8 cellular contexts compared by ENCODE assay signal in genomic region chr5:115262405-115263247, GRCh38. TPM values are rescaled to one million over a fixed set of nuclear protein-coding genes. Genes with fewer than 3 reads are reported as not detected.
A peak's percentile ranks its signal among the peaks of the same experiment; 100 is the strongest.
DNase-seq lines count a peak whose midpoint lies in the region; FAIRE-seq and TF ChIP-seq lines count a peak whose summit lies in the region.

Gene PGGT1B, minus strand, starts transcription at chr5:115262877. Its CDS starts 26 bp downstream, at chr5:115262851.

- H3K27ac ChIP-seq in neuronal stem cell (replicated peaks; ENCODE audit: low read length), result peak within 1 kb of the TSS; percentile 83

- no peak within 1 kb of the TSS for H2BK120ac ChIP-seq in neuronal stem cell (ENCODE audit: low read depth, low read length)

- 0 out of 2 replicates have a peak, but pooled peaks cover 5% of the 10 kb centered on the region for H3K4me1 ChIP-seq in ES-I3 (ENCODE audit: insufficient read depth, low read length)
- peaks cover 0 to 6% of the 10 kb centered on the region in 2 donors for H3K4me1 ChIP-seq in neuronal stem cell (ENCODE audit: control insufficient read depth in 2 of 2, insufficient read depth in 1 of 2, low read depth in 1 of 2, low read length in 2 of 2)

- peak within 1 kb of the TSS; percentile 89 for H3K9ac ChIP-seq in ES-I3 (ENCODE audit: low read depth, low read length)
- H3K9ac ChIP-seq in neuronal stem cell (ENCODE audit: low read depth, low read length, poor library complexity), result peak within 1 kb of the TSS; percentile 75

- H3K36me3 ChIP-seq in ES-I3 (ENCODE audit: insufficient read depth, low read length) (no peaks in the 10 kb centered on the region), neuronal stem cell (replicated peaks in 1 of 2; ENCODE audit: control insufficient read depth in 2 of 2, insufficient read depth in 2 of 2, low read length in 2 of 2) (peaks cover 4 to 13% of the 10 kb centered on the region in 2 donors)

- H3K18ac ChIP-seq in neuronal stem cell (ENCODE audit: low read length), result peak within 1 kb of the TSS; percentile 93

- FAIRE-seq in frontal cortex (lab: Jason Lieb, UNC), result no peak

- no CpG with 5 or more reads among the region's 53 CpGs for WGBS in neuronal stem cell (ENCODE audit: extremely low coverage in 2 of 2, insufficient read length in 2 of 2, insufficient replicate concordance in 1 of 2), 2 donors

- H3K4me3 ChIP-seq in neuronal stem cell (ENCODE audit: low read length in 2 of 2), result peak within 1 kb of the TSS; percentile 90 to 93

- no peak within 1 kb of the TSS for H2BK12ac ChIP-seq in neuronal stem cell (ENCODE audit: low read length)

- H3K9me3 ChIP-seq in ES-I3 (ENCODE audit: control insufficient read depth, insufficient read depth, low read length) (no peaks in the 10 kb centered on the region), neuronal stem cell (replicated peaks in 1 of 2; ENCODE audit: control insufficient read depth in 2 of 2, insufficient read depth in 1 of 2, low read depth in 1 of 2, low read length in 2 of 2) (no peaks in the 10 kb centered on the region)

- H4K8ac ChIP-seq in neuronal stem cell (ENCODE audit: low read depth, low read length), result no peak within 1 kb of the TSS

- H2AFZ ChIP-seq in neuronal stem cell (ENCODE audit: low read length), result peak within 1 kb of the TSS; percentile 95

- H4K91ac ChIP-seq in neuronal stem cell (ENCODE audit: low read depth, low read length, poor library complexity), result no peak within 1 kb of the TSS

- DNase-seq in GOT3 (lab: John Stamatoyannopoulos, UW), result peak; percentile 64
- peak; percentile 81 for DNase-seq in LoVo (ENCODE audit: low spot score)
- peak; percentile 80 for DNase-seq in SK-N-DZ (ENCODE audit: low spot score)
- DNase-seq in activated naive CD4-positive, alpha-beta T cell treated with Interleukin-2 at 50 U/mL for 16 hours, result peak; percentile 77
- DNase-seq in frontal cortex (ENCODE audit: low spot score in 2 of 2), result peak; percentile 68
- peak; percentile 37 for DNase-seq in neuronal stem cell (ENCODE audit: low spot score)

- H3K4ac ChIP-seq in neuronal stem cell (ENCODE audit: low read length), result no peak within 1 kb of the TSS

- no peak within 1 kb of the TSS for H2BK5ac ChIP-seq in neuronal stem cell (ENCODE audit: low read length)

- H3K14ac ChIP-seq in neuronal stem cell (ENCODE audit: low read length), result no peak within 1 kb of the TSS

- no peak within 1 kb of the TSS for H2BK15ac ChIP-seq in neuronal stem cell (ENCODE audit: low read length)

- H3K23ac ChIP-seq in neuronal stem cell (ENCODE audit: low read depth, low read length, poor library complexity), result peak within 1 kb of the TSS; percentile 56

- no peaks in the 10 kb centered on the region for H3K79me1 ChIP-seq in neuronal stem cell (ENCODE audit: low read depth, low read length)

- H2AK5ac ChIP-seq in neuronal stem cell (ENCODE audit: low read depth, low read length), result no peak within 1 kb of the TSS

- H3K27me3 ChIP-seq in neuronal stem cell (ENCODE audit: control insufficient read depth in 3 of 3, insufficient read depth in 3 of 3, low read depth in 1 of 3, low read length in 3 of 3), result no peaks in the 10 kb centered on the region

- H3K4me2 ChIP-seq in neuronal stem cell (ENCODE audit: insufficient read depth, low read length, poor library complexity, severe bottlenecking), result peak within 1 kb of the TSS; percentile 79

- no peak for TF ChIP-seq CTCF in subcutaneous adipose tissue (IDR thresholded peaks at IDR 0.05; ENCODE audit: low read depth)

RNA-seq across cellular contexts. Expression of gene PGGT1B, which starts in this region (rescaled TPM):
- 5.1 and 6.8 TPM in 2 replicates for polyA plus RNA-seq in SK-N-DZ (2014; cell fraction: cytosol; rRNA removed)
- 6.6 and 10.7 TPM in 2 replicates for polyA plus RNA-seq in SK-N-DZ (2014; cell fraction: nucleus; rRNA removed)
- 11.0 TPM for total RNA-seq in frontal cortex
- polyA plus RNA-seq in neuronal stem cell (2013, experiment 1 of 2), result 7.3 TPM
- polyA plus RNA-seq in neuronal stem cell (2013, experiment 2 of 2), result 6.8 TPM
- 10 to 100 TPM in 3 of 4 donors, 1 to 10 TPM in 1; 9.8 to 24.1 (median 11.3) TPM for total RNA-seq in subcutaneous adipose tissue

Comparison
In these comparisons a context has a peak if more than half of its experiments do, and no peak if none do; other contexts are left out.
1. Peak in every context shown above with its lines: DNase-seq, H3K4me3 ChIP-seq and H3K27ac ChIP-seq.